In the genomic region with DNA sequence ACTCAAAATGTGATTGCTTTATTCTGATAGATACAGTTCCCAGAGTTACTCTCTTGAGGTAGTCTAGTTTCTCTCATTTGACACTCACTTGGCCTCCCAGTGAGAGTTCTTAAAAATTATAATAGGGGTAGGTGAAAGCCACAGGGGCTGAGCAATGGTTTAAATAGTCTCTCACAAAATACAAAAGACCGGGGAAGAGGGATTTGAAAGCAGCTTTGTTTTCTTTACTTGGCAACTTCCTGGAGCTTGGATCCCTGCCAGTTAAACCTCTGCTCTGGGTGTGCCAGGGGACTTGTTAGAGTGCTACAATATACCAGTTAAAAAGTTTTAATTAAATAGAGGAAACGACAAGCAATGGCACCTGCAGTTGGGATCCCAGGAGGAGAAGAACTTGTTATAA, we compare ENCODE assay signal across 16 cellular contexts. TPM values are rescaled to one million over a fixed set of nuclear protein-coding genes. Genes with fewer than 3 reads are reported as not detected.
DNase-seq lines count a peak whose midpoint lies in the region; ATAC-seq and TF ChIP-seq lines count a peak whose summit lies in the region.
"Had no signal": no experiment of that assay in that cellular context is flagged by ENCODE, and none has a peak within 500 bp of the region (broad histone marks: within the 10 kb centered on the region; RNA-seq: fewer than 3 reads in every experiment).

No MANE protein-coding gene starts in this region.

- H3K36me3 Mint-ChIP-seq in GM23338 (ENCODE audit: low read depth), result no peaks in the 10 kb centered on the region
- H3K36me3 Mint-ChIP-seq in dendritic cell treated with granulocyte-macrophage colony-stimulating factor and Interleukin-4, amounts not matched to agents 40 ng/mL and 50 ng/mL, for 4 days (ENCODE audit: low read depth), result no peaks in the 10 kb centered on the region

- peaks cover 4% of the 10 kb centered on the region; the same call in 2 of the 3 replicates for H3K9me3 Mint-ChIP-seq in GM23338
- H3K9me3 Mint-ChIP-seq in dendritic cell treated with granulocyte-macrophage colony-stimulating factor and Interleukin-4, amounts not matched to agents 40 ng/mL and 50 ng/mL, for 4 days, result no peaks in the 10 kb centered on the region

- no peaks in the 10 kb centered on the region for H3K79me2 ChIP-seq in GM23338 (replicated peaks; ENCODE audit: insufficient read depth)

- intact Hi-C loops in dendritic cell treated with granulocyte-macrophage colony-stimulating factor and Interleukin-4, amounts not matched to agents 40 ng/mL and 50 ng/mL, for 4 days (cut with micrococcal nuclease), result no loop called here

- no peak overlapping the region for H2AFZ ChIP-seq in GM23338

- H3K27me3 Mint-ChIP-seq in GM23338 (ENCODE audit: insufficient read depth, low read depth, poor library complexity), result peaks cover 3% of the 10 kb centered on the region
- no peaks in the 10 kb centered on the region for H3K27me3 Mint-ChIP-seq in dendritic cell treated with granulocyte-macrophage colony-stimulating factor and Interleukin-4, amounts not matched to agents 40 ng/mL and 50 ng/mL, for 4 days

- peak overlapping the region; percentile 6; the same call in 1 of the 2 replicates for H3K27ac ChIP-seq in GM23338 (ENCODE audit: low read depth)
- H3K27ac ChIP-seq: C4-2B, gastrocnemius medialis, WERI-Rb-1 had no signal

- peak overlapping the region; percentile 50 for H3K4me2 ChIP-seq in GM23338

- H4K20me1 ChIP-seq in GM23338 (replicated peaks; ENCODE audit: insufficient read depth), result no peaks in the 10 kb centered on the region

- no peak for TF ChIP-seq CTCF in GM23338 (conservative IDR thresholded peaks at IDR 0.05; ENCODE audit: low read depth in 2 of 2)

- H3K36me3 ChIP-seq in GM23338 (ENCODE audit: insufficient read depth), result no peaks in the 10 kb centered on the region
- H3K36me3 ChIP-seq: gastrocnemius medialis, WERI-Rb-1 had no signal

- H3K27me3 ChIP-seq in GM23338 (ENCODE audit: insufficient read depth), result no peaks in the 10 kb centered on the region
- H3K27me3 ChIP-seq: gastrocnemius medialis had no signal

- H3K4me3 Mint-ChIP-seq in GM23338, result peak overlapping the region; percentile 17
- H3K4me3 Mint-ChIP-seq in dendritic cell treated with granulocyte-macrophage colony-stimulating factor and Interleukin-4, amounts not matched to agents 40 ng/mL and 50 ng/mL, for 4 days, result no peak overlapping the region

- no peak overlapping the region for H3K27ac Mint-ChIP-seq in GM23338
- H3K27ac Mint-ChIP-seq in dendritic cell treated with granulocyte-macrophage colony-stimulating factor and Interleukin-4, amounts not matched to agents 40 ng/mL and 50 ng/mL, for 4 days, result peak overlapping the region; percentile 65

- no peaks in the 10 kb centered on the region for H3K9me2 ChIP-seq in GM23338 (ENCODE audit: insufficient read depth)

- ATAC-seq in GM23338 (peak; percentile 97), HG03108 (IDR thresholded peaks at IDR 0.05; ENCODE audit: unreplicated experiment) (no peak), GM18909 (IDR thresholded peaks at IDR 0.05; ENCODE audit: poor library complexity, unreplicated experiment) (no peak)
- ATAC-seq: gastrocnemius medialis, HepG2 had no signal

- H3K4me1 ChIP-seq in GM23338 (ENCODE audit: insufficient read depth), result peaks cover 19% of the 10 kb centered on the region
- H3K4me1 ChIP-seq: gastrocnemius medialis had no signal

- peak; percentile 69 for DNase-seq in GM23338 (ENCODE audit: low spot score)
- peak; percentile 24 to 71 for DNase-seq in NCI-H2081 (lab: John Stamatoyannopoulos, UW)
- DNase-seq in putamen (ENCODE audit: low spot score), result peak; percentile 4
- DNase-seq in NCI-H1417 treated with DMSO at 0.1 percent for 48 hours (lab: John Stamatoyannopoulos, UW), result no peak
- DNase-seq: activated effector memory CD4-positive, alpha-beta T cell treated with anti-CD3 and anti-CD28 coated beads, Interleukin-2, amount 50 U/mL, for 16 hours; gastrocnemius medialis; mesenchymal stem cell; NCI-H2227 treated with DMSO at 0.1 percent for 48 hours; WERI-Rb-1 had no signal

- H3F3A ChIP-seq in GM23338 (replicated peaks; ENCODE audit: low read depth), result no peaks in the 10 kb centered on the region

- H3K4me3 ChIP-seq in GM23338, result peak overlapping the region; percentile 12
- H3K4me3 ChIP-seq: gastrocnemius medialis had no signal

- H3K4me1 Mint-ChIP-seq in GM23338, result peaks cover 27% of the 10 kb centered on the region
- peaks cover 15% of the 10 kb centered on the region for H3K4me1 Mint-ChIP-seq in dendritic cell treated with granulocyte-macrophage colony-stimulating factor and Interleukin-4, amounts not matched to agents 40 ng/mL and 50 ng/mL, for 4 days (ENCODE audit: low read depth)

TF ChIP-seq in GM23338, 12 proteins besides CTCF, POLR2A, EP300 and RAD21:
- TF ChIP-seq NANOG (IDR thresholded peaks at IDR 0.05; ENCODE audit: borderline replicate concordance) (0 out of 2 replicates have a peak, but pooled peaks have one; percentile 14), ZNF114 (CRISPR knock-in tag; IDR thresholded peaks at IDR 0.05) (no peak)
- TF ChIP-seq, protein P1, sequence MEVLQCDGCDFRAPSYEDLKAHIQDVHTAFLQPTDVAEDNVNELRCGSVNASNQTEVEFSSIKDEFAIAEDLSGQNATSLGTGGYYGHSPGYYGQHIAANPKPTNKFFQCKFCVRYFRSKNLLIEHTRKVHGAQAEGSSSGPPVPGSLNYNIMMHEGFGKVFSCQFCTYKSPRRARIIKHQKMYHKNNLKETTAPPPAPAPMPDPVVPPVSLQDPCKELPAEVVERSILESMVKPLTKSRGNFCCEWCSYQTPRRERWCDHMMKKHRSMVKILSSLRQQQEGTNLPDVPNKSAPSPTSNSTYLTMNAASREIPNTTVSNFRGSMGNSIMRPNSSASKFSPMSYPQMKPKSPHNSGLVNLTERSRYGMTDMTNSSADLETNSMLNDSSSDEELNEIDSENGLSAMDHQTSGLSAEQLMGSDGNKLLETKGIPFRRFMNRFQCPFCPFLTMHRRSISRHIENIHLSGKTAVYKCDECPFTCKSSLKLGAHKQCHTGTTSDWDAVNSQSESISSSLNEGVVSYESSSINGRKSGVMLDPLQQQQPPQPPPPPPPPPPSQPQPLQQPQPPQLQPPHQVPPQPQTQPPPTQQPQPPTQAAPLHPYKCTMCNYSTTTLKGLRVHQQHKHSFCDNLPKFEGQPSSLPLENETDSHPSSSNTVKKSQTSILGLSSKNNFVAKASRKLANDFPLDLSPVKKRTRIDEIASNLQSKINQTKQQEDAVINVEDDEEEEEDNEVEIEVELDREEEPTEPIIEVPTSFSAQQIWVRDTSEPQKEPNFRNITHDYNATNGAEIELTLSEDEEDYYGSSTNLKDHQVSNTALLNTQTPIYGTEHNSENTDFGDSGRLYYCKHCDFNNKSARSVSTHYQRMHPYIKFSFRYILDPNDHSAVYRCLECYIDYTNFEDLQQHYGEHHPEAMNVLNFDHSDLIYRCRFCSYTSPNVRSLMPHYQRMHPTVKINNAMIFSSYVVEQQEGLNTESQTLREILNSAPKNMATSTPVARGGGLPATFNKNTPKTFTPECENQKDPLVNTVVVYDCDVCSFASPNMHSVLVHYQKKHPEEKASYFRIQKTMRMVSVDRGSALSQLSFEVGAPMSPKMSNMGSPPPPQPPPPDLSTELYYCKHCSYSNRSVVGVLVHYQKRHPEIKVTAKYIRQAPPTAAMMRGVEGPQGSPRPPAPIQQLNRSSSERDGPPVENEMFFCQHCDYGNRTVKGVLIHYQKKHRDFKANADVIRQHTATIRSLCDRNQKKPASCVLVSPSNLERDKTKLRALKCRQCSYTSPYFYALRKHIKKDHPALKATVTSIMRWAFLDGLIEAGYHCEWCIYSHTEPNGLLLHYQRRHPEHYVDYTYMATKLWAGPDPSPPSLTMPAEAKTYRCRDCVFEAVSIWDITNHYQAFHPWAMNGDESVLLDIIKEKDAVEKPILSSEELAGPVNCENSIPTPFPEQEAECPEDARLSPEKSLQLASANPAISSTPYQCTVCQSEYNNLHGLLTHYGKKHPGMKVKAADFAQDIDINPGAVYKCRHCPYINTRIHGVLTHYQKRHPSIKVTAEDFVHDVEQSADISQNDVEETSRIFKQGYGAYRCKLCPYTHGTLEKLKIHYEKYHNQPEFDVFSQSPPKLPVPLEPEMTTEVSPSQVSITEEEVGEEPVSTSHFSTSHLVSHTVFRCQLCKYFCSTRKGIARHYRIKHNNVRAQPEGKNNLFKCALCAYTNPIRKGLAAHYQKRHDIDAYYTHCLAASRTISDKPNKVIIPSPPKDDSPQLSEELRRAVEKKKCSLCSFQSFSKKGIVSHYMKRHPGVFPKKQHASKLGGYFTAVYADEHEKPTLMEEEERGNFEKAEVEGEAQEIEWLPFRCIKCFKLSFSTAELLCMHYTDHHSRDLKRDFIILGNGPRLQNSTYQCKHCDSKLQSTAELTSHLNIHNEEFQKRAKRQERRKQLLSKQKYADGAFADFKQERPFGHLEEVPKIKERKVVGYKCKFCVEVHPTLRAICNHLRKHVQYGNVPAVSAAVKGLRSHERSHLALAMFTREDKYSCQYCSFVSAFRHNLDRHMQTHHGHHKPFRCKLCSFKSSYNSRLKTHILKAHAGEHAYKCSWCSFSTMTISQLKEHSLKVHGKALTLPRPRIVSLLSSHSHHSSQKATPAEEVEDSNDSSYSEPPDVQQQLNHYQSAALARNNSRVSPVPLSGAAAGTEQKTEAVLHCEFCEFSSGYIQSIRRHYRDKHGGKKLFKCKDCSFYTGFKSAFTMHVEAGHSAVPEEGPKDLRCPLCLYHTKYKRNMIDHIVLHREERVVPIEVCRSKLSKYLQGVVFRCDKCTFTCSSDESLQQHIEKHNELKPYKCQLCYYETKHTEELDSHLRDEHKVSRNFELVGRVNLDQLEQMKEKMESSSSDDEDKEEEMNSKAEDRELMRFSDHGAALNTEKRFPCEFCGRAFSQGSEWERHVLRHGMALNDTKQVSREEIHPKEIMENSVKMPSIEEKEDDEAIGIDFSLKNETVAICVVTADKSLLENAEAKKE (CRISPR knock-in tag; IDR thresholded peaks at IDR 0.05), result 0 out of 2 replicates have a peak, but pooled peaks have one; percentile 3

RNA-seq across cellular contexts. Expression of a gene that starts 31.7 kb away (rescaled TPM):
- not detected in 2 replicates for total RNA-seq in GM23338 (2014; rRNA removed; shearing (Covaris generic))
- polyA plus RNA-seq in GM23338 (2016; fragmentation: Nextera tagmentation; extraction: Ambion mirVana), result not detected in 2 replicates
- total RNA-seq: gastrocnemius medialis, HepG2, subcutaneous adipose tissue had no signal
- polyA plus RNA-seq: HepG2, neural cell had no signal

RNA-seq across cellular contexts. Expression of a gene that starts 42.5 kb away (rescaled TPM):
- total RNA-seq in GM23338 (2014; rRNA removed; shearing (Covaris generic)), result not detected in 2 replicates
- not detected in 2 replicates for polyA plus RNA-seq in GM23338 (2016; fragmentation: Nextera tagmentation; extraction: Ambion mirVana)
- total RNA-seq: gastrocnemius medialis, HepG2, subcutaneous adipose tissue had no signal
- polyA plus RNA-seq: HepG2, neural cell had no signal

RNA-seq across cellular contexts. Expression of a gene that starts 59.7 kb away (rescaled TPM):
- total RNA-seq in GM23338 (2014; rRNA removed; shearing (Covaris generic)), result not detected in 2 replicates
- not detected in 2 replicates for polyA plus RNA-seq in GM23338 (2016; fragmentation: Nextera tagmentation; extraction: Ambion mirVana)
- total RNA-seq: gastrocnemius medialis, HepG2, subcutaneous adipose tissue had no signal
- polyA plus RNA-seq: HepG2, neural cell had no signal
